In the genomic region with DNA sequence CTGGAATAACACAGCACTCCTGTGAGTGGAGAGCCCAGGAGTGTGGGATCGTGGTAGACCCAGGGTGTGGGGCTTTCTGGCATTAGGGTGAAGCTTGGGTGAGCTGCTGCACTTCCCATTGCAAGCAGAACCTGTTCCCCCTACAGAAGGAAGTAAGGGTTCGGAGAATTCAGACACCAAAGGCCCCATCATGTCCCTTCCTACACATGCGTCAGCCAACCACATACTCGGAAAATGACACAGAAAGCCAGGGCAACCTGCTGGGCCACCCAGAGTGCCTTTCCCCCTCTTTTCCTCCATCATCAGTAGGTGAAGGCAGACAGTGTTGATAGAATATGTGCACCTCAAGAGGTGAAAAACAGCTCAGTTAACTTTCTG, we compare ENCODE assay signal across 23 cellular contexts. TPM values are rescaled to one million over a fixed set of nuclear protein-coding genes. Genes with fewer than 3 reads are reported as not detected.
DNase-seq lines count a peak whose midpoint lies in the region; ATAC-seq and TF ChIP-seq lines count a peak whose summit lies in the region.
"Had no signal": no experiment of that assay in that cellular context is flagged by ENCODE, and none has a peak within 500 bp of the region (broad histone marks: within the 10 kb centered on the region; RNA-seq: fewer than 3 reads in every experiment).

No MANE protein-coding gene starts in this region.

- no peak overlapping the region for H3K23ac ChIP-seq in neuronal stem cell (ENCODE audit: low read depth, low read length, poor library complexity)

- H3K36me3 ChIP-seq in neuronal stem cell (replicated peaks in 1 of 2; ENCODE audit: control insufficient read depth in 2 of 2, insufficient read depth in 2 of 2, low read length in 2 of 2): no peaks in the 10 kb centered on the region
- H3K36me3 ChIP-seq in vagina: no peaks in the 10 kb centered on the region
- no peaks in the 10 kb centered on the region for H3K36me3 ChIP-seq in adrenal gland (replicated peaks in 1 of 2)
- H3K36me3 ChIP-seq: BLaER1 treated with 17β-estradiol and CSF1 and Interleukin-3, amounts not matched to agents 10 nM and 100 nM; SJSA1 had no signal

- WGBS in neuronal stem cell (ENCODE audit: extremely low coverage in 2 of 2, insufficient read length in 2 of 2, insufficient replicate concordance in 1 of 2), 2 donors: no CpG with 5 or more reads among the region's 4 CpGs
- WGBS in adrenal gland, 4 donors: 85 to 93% (median 89%) methylated on average over 4 of the region's 4 CpGs

- H2BK5ac ChIP-seq in neuronal stem cell (ENCODE audit: low read length): no peak overlapping the region

- no peak overlapping the region for H2AFZ ChIP-seq in neuronal stem cell (ENCODE audit: low read length)

- no peak for TF ChIP-seq CTCF in vagina (IDR thresholded peaks at IDR 0.05)
- no peak for TF ChIP-seq CTCF in adrenal gland (IDR thresholded peaks at IDR 0.05)

- no peak overlapping the region for H2BK120ac ChIP-seq in neuronal stem cell (ENCODE audit: low read depth, low read length)

- H2BK12ac ChIP-seq in neuronal stem cell (ENCODE audit: low read length): no peak overlapping the region

- no peak overlapping the region for H3K4me2 ChIP-seq in neuronal stem cell (ENCODE audit: insufficient read depth, low read length, poor library complexity, severe bottlenecking)
- H3K4me2 ChIP-seq: A549, KMS-11 had no signal

- no peak overlapping the region for H2BK15ac ChIP-seq in neuronal stem cell (ENCODE audit: low read length)

- no peak overlapping the region for H3K4ac ChIP-seq in neuronal stem cell (ENCODE audit: low read length)

- intact Hi-C loops in vagina (cut with DNase I): no loop called here
- intact Hi-C loops in adrenal gland (cut with DNase I): no loop called here

- no peak for TF ChIP-seq POLR2A in vagina (IDR thresholded peaks at IDR 0.05)
- no peak for TF ChIP-seq POLR2A in adrenal gland (IDR thresholded peaks at IDR 0.05)

- ATAC-seq in HG02973 (IDR thresholded peaks at IDR 0.05; ENCODE audit: unreplicated experiment): no peak
- no peak for ATAC-seq in HG03565 (IDR thresholded peaks at IDR 0.05; ENCODE audit: unreplicated experiment)
- ATAC-seq: A549 had no signal

- H3K79me1 ChIP-seq in neuronal stem cell (ENCODE audit: low read depth, low read length): no peaks in the 10 kb centered on the region

- no peak overlapping the region for H3K14ac ChIP-seq in neuronal stem cell (ENCODE audit: low read length)

- no peak overlapping the region for H3K9ac ChIP-seq in neuronal stem cell (ENCODE audit: low read depth, low read length, poor library complexity)
- H3K9ac ChIP-seq: BLaER1 treated with 17β-estradiol and CSF1 and Interleukin-3, amounts not matched to agents 10 nM and 100 nM; KMS-11 had no signal

- no peak overlapping the region for H3K18ac ChIP-seq in neuronal stem cell (ENCODE audit: low read length)

- peak; percentile 38 for DNase-seq in islet precursor cell
- DNase-seq in neuronal stem cell (ENCODE audit: low spot score): no peak
- peak in 1 of 2 donors; percentile 65 for DNase-seq in vagina (ENCODE audit: extremely low spot score in 2 of 2)
- DNase-seq in adrenal gland: no peak
- DNase-seq: AML-193; CD4-positive, alpha-beta memory T cell; COR-L47; DMS53; GOT3; HCEC 1CT; MM.1S; NCI-H2029; NCI-H446 treated with DMSO at 0.1 percent for 48 hours; NCI-H69; Right ventricle myocardium superior; RPMI8226 had no signal

- H4K91ac ChIP-seq in neuronal stem cell (ENCODE audit: low read depth, low read length, poor library complexity): no peak overlapping the region

- H2AK5ac ChIP-seq in neuronal stem cell (ENCODE audit: low read depth, low read length): peak overlapping the region; percentile 83

- H3K4me3 ChIP-seq in neuronal stem cell (ENCODE audit: low read length in 2 of 2) (no peak overlapping the region), vagina (no peak overlapping the region), adrenal gland (no peak overlapping the region)
- H3K4me3 ChIP-seq: A549; BLaER1 treated with 17β-estradiol and CSF1 and Interleukin-3, amounts not matched to agents 10 nM and 100 nM; SJSA1 had no signal

- no peaks in the 10 kb centered on the region for H3K27me3 ChIP-seq in neuronal stem cell (ENCODE audit: control insufficient read depth in 3 of 3, insufficient read depth in 3 of 3, low read depth in 1 of 3, low read length in 3 of 3)
- H3K27me3 ChIP-seq in vagina: no peaks in the 10 kb centered on the region
- H3K27me3 ChIP-seq in adrenal gland: no peaks in the 10 kb centered on the region
- H3K27me3 ChIP-seq: SJSA1 had no signal

- H3K27ac ChIP-seq in cingulate gyrus (ENCODE audit: low read depth, low read length) (peak overlapping the region; percentile 19), neuronal stem cell (replicated peaks; ENCODE audit: low read length) (no peak overlapping the region), vagina (peak overlapping the region; percentile 62), adrenal gland (no peak overlapping the region)
- H3K27ac ChIP-seq: A549, KMS-11, SJSA1 had no signal

- no peak overlapping the region for H4K8ac ChIP-seq in neuronal stem cell (ENCODE audit: low read depth, low read length)

- H3K9me3 ChIP-seq in neuronal stem cell (replicated peaks in 1 of 2; ENCODE audit: control insufficient read depth in 2 of 2, insufficient read depth in 1 of 2, low read depth in 1 of 2, low read length in 2 of 2): no peaks in the 10 kb centered on the region
- H3K9me3 ChIP-seq in vagina: no peaks in the 10 kb centered on the region
- H3K9me3 ChIP-seq in adrenal gland (replicated peaks in 1 of 3): no peaks in the 10 kb centered on the region
- H3K9me3 ChIP-seq: A549; BLaER1 treated with 17β-estradiol and CSF1 and Interleukin-3, amounts not matched to agents 10 nM and 100 nM; SJSA1 had no signal

- H3K4me1 ChIP-seq in neuronal stem cell (ENCODE audit: control insufficient read depth in 2 of 2, insufficient read depth in 1 of 2, low read depth in 1 of 2, low read length in 2 of 2) (peaks cover 5 to 6% of the 10 kb centered on the region in 2 donors), vagina (peaks cover 64% of the 10 kb centered on the region), adrenal gland (replicated peaks in 1 of 2) (peaks cover 0 to 11% of the 10 kb centered on the region in 2 donors)
- H3K4me1 ChIP-seq: A549, SJSA1 had no signal

RNA-seq across cellular contexts. Expression of gene GGACT, which starts 42.9 kb away (rescaled TPM):
- polyA plus RNA-seq in neuronal stem cell (2013, experiment 1 of 2): 3.7 TPM
- polyA plus RNA-seq in neuronal stem cell (2013, experiment 2 of 2): 3.4 TPM
- total RNA-seq in vagina (4.7 TPM), adrenal gland (10 to 100 TPM in 5 of 8 donors, 1 to 10 TPM in 3; 5.4 to 16.0 (median 12.4) TPM)
- polyA plus RNA-seq in adrenal gland: 1 to 10 TPM; 1.8 to 8.5 (median 2.1) TPM

Comparison
In these comparisons a context has a peak if more than half of its experiments do, and no peak if none do; other contexts are left out.
1. H3K27ac ChIP-seq: peak in cingulate gyrus (single experiment) and vagina (single experiment); none in neuronal stem cell (single experiment) and adrenal gland (0 of 5).